In genomic region chr11:62054484-62055121, GRCh38 we compare ENCODE assay signal across 8 cellular contexts.
DNase-seq lines count a peak whose midpoint lies in the region; ATAC-seq and TF ChIP-seq lines count a peak whose summit lies in the region.

No MANE protein-coding gene starts in this region.

- TF ChIP-seq CTCF in BE2C (IDR thresholded peaks at IDR 0.05; ENCODE audit: low read depth, low read length) (peak; percentile 44), GM12872 (IDR thresholded peaks at IDR 0.05; ENCODE audit: insufficient read depth, low read depth, low read length) (peak; percentile 61), PC-9 (conservative IDR thresholded peaks at IDR 0.05) (peak; percentile 89)

- H3K9me3 ChIP-seq in BE2C: no peaks in the 10 kb centered on the region
- no peaks in the 10 kb centered on the region for H3K9me3 ChIP-seq in PC-9 (ENCODE audit: insufficient read depth, low read depth)
- H3K9me3 ChIP-seq in aorta (ENCODE audit: control insufficient read depth, low read length): no peaks in the 10 kb centered on the region

- H3K27ac ChIP-seq in PC-9 (peak overlapping the region; percentile 85), aorta (ENCODE audit: low read depth in 1 of 2, low read length in 2 of 2) (no peak overlapping the region)

- H2AFZ ChIP-seq in PC-9: no peak overlapping the region

- peaks cover 8% of the 10 kb centered on the region for H3K79me2 ChIP-seq in PC-9 (ENCODE audit: low read depth)

- intact Hi-C loops in PC-9 (cut with micrococcal nuclease; ENCODE audit: unreplicated experiment): loop anchor here (1.0 to 10.0 kb wide), 9 partner anchors 28 to 260 kb away; partner anchors contain the start of genes FEN1, FTH1 and TMEM258
- intact Hi-C loops in aorta (cut with DNase I): no loop called here

- H3K4me1 ChIP-seq in BE2C (no peaks in the 10 kb centered on the region), PC-9 (replicated peaks; ENCODE audit: insufficient read depth) (peaks cover 53% of the 10 kb centered on the region), aorta (ENCODE audit: control insufficient read depth in 1 of 2, insufficient read depth in 2 of 2, low read length in 2 of 2) (no peaks in the 10 kb centered on the region)

- POLR2A ChIA-PET in PC-9 (lab: Charles Lee; ENCODE audit: unreplicated experiment): interaction anchor here (0.6 to 1.0 kb wide), 2 partner anchors 10 to 91 kb away, joined by 3 to 4 read pairs; no protein-coding TSS in a partner anchor

- H3K36me3 ChIP-seq in BE2C (no peaks in the 10 kb centered on the region), PC-9 (ENCODE audit: low read depth) (no peaks in the 10 kb centered on the region), aorta (ENCODE audit: control insufficient read depth in 1 of 2, insufficient read depth in 2 of 2, low read length in 1 of 2) (no peaks in the 10 kb centered on the region)

- peaks cover 39% of the 10 kb centered on the region for H3F3A ChIP-seq in PC-9 (ENCODE audit: insufficient read depth, low read depth)

- 59 to 60% methylated on average over 8 of the region's 8 CpGs for WGBS in aorta, 2 donors

- ATAC-seq in HG03196 (IDR thresholded peaks at IDR 0.05; ENCODE audit: unreplicated experiment) (no peak), aorta (ENCODE audit: low FRiP score) (no peak)

- no peak overlapping the region for H3K4me3 ChIP-seq in BE2C (ENCODE audit: low read depth, low read length)
- H3K4me3 ChIP-seq in PC-9: no peak overlapping the region; the same call in 1 of the 2 replicates
- H3K4me3 ChIP-seq in aorta (ENCODE audit: low read length in 2 of 2): no peak overlapping the region

- H3K4me2 ChIP-seq in PC-9: peak overlapping the region; percentile 64

- no peaks in the 10 kb centered on the region for H3K9me2 ChIP-seq in PC-9 (ENCODE audit: insufficient read depth)

- H3K27me3 ChIP-seq in BE2C (no peaks in the 10 kb centered on the region), PC-9 (ENCODE audit: insufficient read depth, low read depth) (no peaks in the 10 kb centered on the region), aorta (ENCODE audit: control insufficient read depth in 1 of 2, insufficient read depth in 2 of 2, low read length in 1 of 2) (no peaks in the 10 kb centered on the region)

- CTCF ChIA-PET in PC-9 (lab: Charles Lee): interaction anchor here (0.6 to 2.3 kb wide), 7 partner anchors 27 to 126 kb away, joined by 3 to 8 read pairs (median 4); no protein-coding TSS in a partner anchor

- BruUV-seq in PC-9 (replicated peaks; lab: Mats Ljungman, UMichigan): no TSS peak

- no peaks in the 10 kb centered on the region for H4K20me1 ChIP-seq in PC-9 (ENCODE audit: insufficient read depth)

- DNase-seq in BE2C: peak; percentile 5
- peak; percentile 80 to 95 for DNase-seq in PC-9
- peak; percentile 5 for DNase-seq in glomerular endothelial cell (ENCODE audit: extremely low read depth, low read depth, low spot score)
- DNase-seq in NCI-H510A (lab: John Stamatoyannopoulos, UW): no peak
- DNase-seq in aorta: no peak
- DNase-seq in putamen (ENCODE audit: low spot score): no peak

Comparison
In these comparisons a context has a peak if more than half of its experiments do, and no peak if none do; other contexts are left out.
1. DNase-seq: peak in BE2C (single experiment), PC-9 (2 of 2) and glomerular endothelial cell (single experiment); none in NCI-H510A (single experiment), aorta (0 of 2) and putamen (single experiment).
2. Peak in every context shown above with its lines, with median percentiles within 50 percentile points of each other: CTCF ChIP-seq.